8 cellular contexts compared by ENCODE assay signal in the genomic region with DNA sequence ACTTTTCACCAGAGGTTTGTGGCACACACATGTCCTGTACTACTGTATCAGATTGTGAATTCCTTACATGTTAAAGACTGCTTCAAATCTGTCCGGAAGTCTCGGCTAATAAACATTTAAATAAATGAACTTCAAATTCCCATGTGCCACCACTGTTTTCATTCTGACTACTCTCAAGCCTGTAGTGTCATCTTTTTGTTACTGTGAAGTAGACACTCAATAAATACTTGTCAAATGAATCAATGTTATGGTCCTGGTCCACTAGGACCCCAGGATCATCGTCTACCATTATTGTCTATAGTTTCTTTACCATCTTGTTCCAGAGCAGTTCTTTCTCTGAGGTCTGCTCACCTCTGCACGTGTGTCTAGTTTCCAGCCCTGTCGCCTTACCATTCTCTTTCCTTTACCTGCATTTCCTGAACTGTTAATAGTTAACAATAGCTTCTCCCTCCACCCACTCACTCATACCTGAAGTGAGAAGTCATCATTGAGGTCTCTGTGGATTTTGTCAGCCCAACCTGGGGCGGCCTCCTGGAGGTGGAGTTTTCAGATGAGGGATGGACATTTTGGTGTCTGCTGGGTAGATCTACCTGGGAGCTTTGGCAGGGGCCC.
A peak's percentile ranks its signal among the peaks of the same experiment; 100 is the strongest.
DNase-seq lines count a peak whose midpoint lies in the region; ATAC-seq and TF ChIP-seq lines count a peak whose summit lies in the region.

No MANE protein-coding gene starts in this region.

- no peak for DNase-seq in activated CD4-positive, alpha-beta T cell treated with anti-CD3 and anti-CD28 coated beads, Interleukin-2, amount 10 ng/mL, durations not matched to agents 7 days and 5 days
- no peak for DNase-seq in activated CD4-positive, alpha-beta T cell treated with anti-CD3 and anti-CD28 coated beads for 4 hours
- DNase-seq in activated CD4-positive, alpha-beta T cell treated with anti-CD3 and anti-CD28 coated beads, Interleukin-2, amount 50 U/mL, for 48 hours, result peak; percentile 49 to 63
- DNase-seq in glomerular visceral epithelial cell (ENCODE audit: extremely low spot score) (peak; percentile 44), COR-L47 (lab: John Stamatoyannopoulos, UW) (no peak), NCI-H1694 (lab: John Stamatoyannopoulos, UW) (no peak), adrenal gland (no peak)
- no peak for DNase-seq in stimulated activated naive CD8-positive, alpha-beta T cell treated with anti-CD3 and anti-CD28 coated beads, Interleukin-15, Interleukin-2, amounts not matched to agents 100 U/mL and 50 U/mL, for 24 hours

- H3K36me3 ChIP-seq in adrenal gland (replicated peaks in 1 of 2), result no peaks in the 10 kb centered on the region

- no peaks in the 10 kb centered on the region for H3K9me3 Mint-ChIP-seq in activated CD4-positive, alpha-beta T cell treated with anti-CD3 and anti-CD28 coated beads, Interleukin-2, amount 10 ng/mL, durations not matched to agents 7 days and 5 days

- peak; percentile 11 for ATAC-seq in stimulated activated naive CD8-positive, alpha-beta T cell treated with anti-CD3 and anti-CD28 coated beads, Interleukin-15, Interleukin-2, amounts not matched to agents 100 U/mL and 50 U/mL, for 24 hours

- intact Hi-C loops in adrenal gland (cut with DNase I), result no loop called here

- H3K4me1 ChIP-seq in adrenal gland (replicated peaks in 1 of 2), result peaks cover 47 to 84% of the 10 kb centered on the region in 2 donors

- H3K27me3 ChIP-seq in adrenal gland, result no peaks in the 10 kb centered on the region

- H3K4me3 ChIP-seq in adrenal gland, result no peak overlapping the region

- peak overlapping the region; percentile 8 for H3K4me3 Mint-ChIP-seq in activated CD4-positive, alpha-beta T cell treated with anti-CD3 and anti-CD28 coated beads, Interleukin-2, amount 10 ng/mL, durations not matched to agents 7 days and 5 days

- TF ChIP-seq CTCF in adrenal gland (IDR thresholded peaks at IDR 0.05), result no peak

- peak overlapping the region; percentile 69 for H3K27ac Mint-ChIP-seq in activated CD4-positive, alpha-beta T cell treated with anti-CD3 and anti-CD28 coated beads, Interleukin-2, amount 10 ng/mL, durations not matched to agents 7 days and 5 days

- 76 to 84% (median 82%) methylated on average over 6 of the region's 6 CpGs for WGBS in adrenal gland, 4 donors

- CTCF ChIA-PET in activated CD4-positive, alpha-beta T cell treated with anti-CD3 and anti-CD28 coated beads, Interleukin-2, amount 10 ng/mL, durations not matched to agents 7 days and 5 days (lab: Charles Lee), result interaction anchor here (1.5 to 2.4 kb wide), 5 partner anchors 11 to 73 kb away, joined by 4 to 10 read pairs (median 5); no protein-coding TSS in a partner anchor

- POLR2A ChIA-PET in activated CD4-positive, alpha-beta T cell treated with anti-CD3 and anti-CD28 coated beads, Interleukin-2, amount 10 ng/mL, durations not matched to agents 7 days and 5 days (lab: Charles Lee), result no interaction called here

- peaks cover 97% of the 10 kb centered on the region for H3K4me1 Mint-ChIP-seq in activated CD4-positive, alpha-beta T cell treated with anti-CD3 and anti-CD28 coated beads, Interleukin-2, amount 10 ng/mL, durations not matched to agents 7 days and 5 days

- TF ChIP-seq POLR2A in adrenal gland (IDR thresholded peaks at IDR 0.05), result no peak

- peaks cover 85% of the 10 kb centered on the region for H3K36me3 Mint-ChIP-seq in activated CD4-positive, alpha-beta T cell treated with anti-CD3 and anti-CD28 coated beads, Interleukin-2, amount 10 ng/mL, durations not matched to agents 7 days and 5 days (ENCODE audit: low read depth)

- peak overlapping the region in 2 of 5 donors; percentile 13 to 18 for H3K27ac ChIP-seq in adrenal gland

- no peaks in the 10 kb centered on the region for H3K9me3 ChIP-seq in adrenal gland (replicated peaks in 1 of 3)

- no peaks in the 10 kb centered on the region for H3K27me3 Mint-ChIP-seq in activated CD4-positive, alpha-beta T cell treated with anti-CD3 and anti-CD28 coated beads, Interleukin-2, amount 10 ng/mL, durations not matched to agents 7 days and 5 days

Comparison
In these comparisons a context has a peak if more than half of its experiments do, and no peak if none do; other contexts are left out.
1. DNase-seq: peak in activated CD4-positive, alpha-beta T cell treated with anti-CD3 and anti-CD28 coated beads, Interleukin-2, amount 50 U/mL, for 48 hours (2 of 2) and glomerular visceral epithelial cell (single experiment); none in activated CD4-positive, alpha-beta T cell treated with anti-CD3 and anti-CD28 coated beads, Interleukin-2, amount 10 ng/mL, durations not matched to agents 7 days and 5 days (single experiment), activated CD4-positive, alpha-beta T cell treated with anti-CD3 and anti-CD28 coated beads for 4 hours (0 of 2), stimulated activated naive CD8-positive, alpha-beta T cell treated with anti-CD3 and anti-CD28 coated beads, Interleukin-15, Interleukin-2, amounts not matched to agents 100 U/mL and 50 U/mL, for 24 hours (single experiment), COR-L47 (single experiment), NCI-H1694 (single experiment) and adrenal gland (0 of 7).